Comparison of ENCODE assay signal across 8 cellular contexts in the genomic region with DNA sequence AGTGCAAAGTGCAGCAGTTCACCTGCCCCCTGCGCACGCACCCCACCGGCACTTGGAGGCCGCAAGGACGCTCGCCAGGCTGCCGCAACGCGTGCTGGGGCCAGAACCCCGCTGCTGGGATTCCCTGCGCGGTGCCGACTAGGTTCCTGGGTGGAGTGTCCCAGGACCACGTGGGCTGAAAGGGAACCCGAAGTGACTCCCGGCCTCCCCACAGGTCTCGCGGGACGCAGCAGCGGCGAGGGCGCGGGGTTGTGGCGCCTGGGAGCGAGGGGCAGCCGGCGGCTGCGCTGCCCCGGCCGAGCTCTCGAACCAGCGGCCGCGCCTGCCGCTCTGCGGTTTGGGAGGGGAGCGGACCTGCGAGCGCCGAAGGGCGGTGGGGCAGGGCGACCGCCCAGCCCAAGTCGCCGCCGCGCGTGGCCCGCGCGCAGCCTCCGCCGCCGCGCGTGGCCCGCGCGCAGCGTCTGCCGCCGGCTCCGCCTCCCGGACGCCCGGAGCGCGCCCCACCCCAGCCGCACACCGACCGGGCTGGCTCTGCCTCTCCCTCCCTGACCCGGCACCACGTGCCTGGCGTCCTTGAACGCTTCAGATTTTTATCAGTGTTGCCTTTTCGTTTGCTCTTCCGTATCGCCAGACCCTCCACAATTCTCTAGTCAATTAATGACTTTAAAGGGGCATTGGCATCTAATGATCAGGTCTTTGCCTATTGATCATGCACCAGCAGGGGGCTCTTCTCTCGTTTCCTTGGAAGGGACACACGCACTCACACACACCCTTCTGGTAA.
DNase-seq lines count a peak whose midpoint lies in the region; ATAC-seq and TF ChIP-seq lines count a peak whose summit lies in the region.

FTCDNL1 (minus strand) TSS at position 475 of the 781 bp plus-strand sequence. CDS start 2,230 bp downstream, outside the sequence.

- peak within 1 kb of the TSS; percentile 70 for H3K9ac ChIP-seq in iPS-18a (ENCODE audit: low read length)

- TF ChIP-seq POLR2A in NB4 (IDR thresholded peaks at IDR 0.05; ENCODE audit: extremely low read depth, insufficient read length): peak; percentile 53

- peak; percentile 79 for DNase-seq in GM13977 (ENCODE audit: low spot score)
- peak; percentile 84 for DNase-seq in NB4 (ENCODE audit: low read depth)
- DNase-seq in T1000 (lab: John Stamatoyannopoulos, UW): peak; percentile 45
- DNase-seq in astrocyte of the hippocampus (ENCODE audit: low read depth, low spot score): peak; percentile 75
- no peak for DNase-seq in NCI-H187 treated with DMSO at 0.1 percent for 48 hours (lab: John Stamatoyannopoulos, UW)

- in situ Hi-C loops in GM13977 (cut with MboI; ENCODE audit: low pct_unique_long_range_greater_than_20kb, low sequenced_read_pairs, unreplicated experiment): no loop called here

- H3K9me3 ChIP-seq in iPS-18a (ENCODE audit: control insufficient read depth, low read depth, low read length): no peaks in the 10 kb centered on the region

- TF ChIP-seq CTCF in GM13977 (IDR thresholded peaks at IDR 0.05; ENCODE audit: extremely low read depth, insufficient read depth, missing control alignments) (peak; percentile 63), NB4 (IDR thresholded peaks at IDR 0.05; ENCODE audit: low read depth, low read length) (peak; percentile 70)

- peaks cover 25% of the 10 kb centered on the region for H3K4me1 ChIP-seq in iPS-18a (ENCODE audit: control insufficient read depth, low read depth, low read length)

- no peaks in the 10 kb centered on the region for H3K36me3 ChIP-seq in iPS-18a (ENCODE audit: control insufficient read depth, low read depth, low read length)

- ATAC-seq in HG02610 (IDR thresholded peaks at IDR 0.05; ENCODE audit: unreplicated experiment): peak; percentile 96

- peaks cover 9% of the 10 kb centered on the region for H3K27me3 ChIP-seq in iPS-18a (ENCODE audit: control insufficient read depth, insufficient read depth, low read length)

- H3K4me3 ChIP-seq in NB4 (ENCODE audit: low read depth, low read length): peak within 1 kb of the TSS; percentile 72
- H3K4me3 ChIP-seq in iPS-18a (ENCODE audit: low read length): peak within 1 kb of the TSS; percentile 70
- peak within 1 kb of the TSS; percentile 55 to 72 (median 61) for H3K4me3 ChIP-seq in skin epidermis

- H3K27ac ChIP-seq in iPS-18a (ENCODE audit: low read length): no peak within 1 kb of the TSS
- H3K27ac ChIP-seq in skin epidermis: peak within 1 kb of the TSS in 20 of 21 experiments; percentile 20 to 83 (median 72)
